In the genomic region with DNA sequence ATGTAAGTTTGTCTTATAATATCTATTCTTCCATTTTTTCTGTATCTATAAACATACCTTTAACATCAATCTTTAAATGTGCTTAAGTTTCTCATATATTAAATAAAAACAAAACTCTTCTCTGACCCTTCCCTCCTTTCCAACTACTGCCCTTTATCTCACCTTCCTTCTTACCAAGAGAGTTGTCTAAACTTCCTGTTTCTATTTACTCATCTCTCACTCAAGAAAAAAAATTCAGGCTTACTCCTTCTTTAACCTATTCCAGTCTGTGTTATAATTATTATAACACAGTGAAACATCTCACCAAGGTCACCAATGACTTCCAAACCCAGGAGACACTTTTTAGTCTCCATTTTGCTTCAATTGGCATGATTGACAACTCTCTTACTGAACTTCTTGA, we compare ENCODE assay signal across 31 cellular contexts.
"Had no signal": no experiment of that assay in that cellular context is flagged by ENCODE, and none has a peak within 500 bp of the region (broad histone marks: within the 10 kb centered on the region; RNA-seq: fewer than 3 reads in every experiment).

No MANE protein-coding gene starts in this region.

- H3K4me1 Mint-ChIP-seq: activated CD4-positive, alpha-beta T cell treated with anti-CD3 and anti-CD28 coated beads for 36 hours; activated CD4-positive, alpha-beta T cell treated with anti-CD3 and anti-CD28 coated beads, Interleukin-2, amount 10 ng/mL, durations not matched to agents 7 days and 5 days had no signal

- DNase-seq: activated CD4-positive, alpha-beta T cell treated with anti-CD3 and anti-CD28 coated beads for 36 hours; activated CD4-positive, alpha-beta T cell treated with anti-CD3 and anti-CD28 coated beads, Interleukin-2, amount 10 ng/mL, durations not matched to agents 7 days and 5 days; activated CD4-positive, alpha-beta T cell treated with anti-CD3 and anti-CD28 coated beads, Interleukin-2, amount 50 U/mL, for 48 hours; activated CD8-positive, alpha-beta T cell treated with anti-CD3 and anti-CD28 coated beads, Interleukin-2, amount 10 ng/mL, durations not matched to agents 7 days and 5 days; activated gamma-delta T cell treated with Interleukin-2 at 50 U/mL for 16 hours; activated naive CD4-positive, alpha-beta T cell treated with anti-CD3 and anti-CD28 coated beads for 36 hours; activated T-cell treated with anti-CD3 and anti-CD28 coated beads, Interleukin-2, amount 50 U/mL, for 24 hours; adrenal gland; body of pancreas; MM.1S; NCI-H1048; NCI-H1105 treated with DMSO at 0.1 percent for 48 hours; NCI-H1436; NCI-H1694; NCI-H2029; NCI-H510A; NCI-H526; NCI-H748 treated with DMSO at 0.1 percent for 48 hours; PC-3; Peyer's patch; RPMI8226; SHP77 treated with DMSO at 0.1 percent for 48 hours; SK-N-SH; T1000 had no signal

- H3K4me1 ChIP-seq: adrenal gland, body of pancreas, breast epithelium, Peyer's patch had no signal

- H3K27me3 Mint-ChIP-seq: activated CD4-positive, alpha-beta T cell treated with anti-CD3 and anti-CD28 coated beads for 36 hours; activated CD4-positive, alpha-beta T cell treated with anti-CD3 and anti-CD28 coated beads, Interleukin-2, amount 10 ng/mL, durations not matched to agents 7 days and 5 days; activated T-cell treated with anti-CD3 and anti-CD28 coated beads, Interleukin-2, amount 50 U/mL, for 24 hours had no signal

- ATAC-seq: activated CD4-positive, alpha-beta T cell treated with anti-CD3 and anti-CD28 coated beads for 36 hours; activated CD4-positive, CD25-positive, alpha-beta regulatory T cell treated with anti-CD3 and anti-CD28 coated beads, Interleukin-2, amount 50 U/mL, for 24 hours; activated CD8-positive, alpha-beta T cell treated with anti-CD3 and anti-CD28 coated beads, Interleukin-2, amount 10 ng/mL, durations not matched to agents 7 days and 5 days; activated naive CD4-positive, alpha-beta T cell treated with anti-CD3 and anti-CD28 coated beads, Interleukin-2, amount 50 U/mL, for 72 hours; body of pancreas; PC-3; WTC11 had no signal

- H3K36me3 ChIP-seq: adrenal gland, breast epithelium, Peyer's patch, SJSA1 had no signal

- H3K27me3 ChIP-seq: adrenal gland, body of pancreas, breast epithelium, Peyer's patch, SJSA1 had no signal

- H3K27ac Mint-ChIP-seq: activated CD4-positive, alpha-beta T cell treated with anti-CD3 and anti-CD28 coated beads for 36 hours; activated CD4-positive, alpha-beta T cell treated with anti-CD3 and anti-CD28 coated beads, Interleukin-2, amount 10 ng/mL, durations not matched to agents 7 days and 5 days; activated CD8-positive, alpha-beta T cell treated with anti-CD3 and anti-CD28 coated beads, Interleukin-2, amount 10 ng/mL, durations not matched to agents 7 days and 5 days; activated naive CD4-positive, alpha-beta T cell treated with anti-CD3 and anti-CD28 coated beads for 36 hours; activated naive CD4-positive, alpha-beta T cell treated with anti-CD3 and anti-CD28 coated beads, Interleukin-2, amount 50 U/mL, for 72 hours; activated T-cell treated with anti-CD3 and anti-CD28 coated beads, Interleukin-2, amount 50 U/mL, for 24 hours; activated T-helper 1 cell treated with anti-CD3 and anti-CD28 coated beads, Interleukin-12 subunit alpha, Interleukin-12 subunit beta, Interleukin-2, Interleukin-4 antibody, amounts not matched to agents 30 ng/mL and 10 ng/mL and 1 ng/mL, durations not matched to agents 14 hours and 24 hours and 36 hours; WTC11 had no signal

- H3K9me3 ChIP-seq: body of pancreas, breast epithelium, Peyer's patch, SJSA1 had no signal

- H3K4me3 ChIP-seq: adrenal gland, body of pancreas, breast epithelium, coronary artery, Peyer's patch, SJSA1 had no signal

- H3K36me3 Mint-ChIP-seq: activated naive CD4-positive, alpha-beta T cell treated with anti-CD3 and anti-CD28 coated beads, Interleukin-2, amount 50 U/mL, for 72 hours had no signal

- H3K27ac ChIP-seq: adrenal gland, body of pancreas, breast epithelium, coronary artery, Peyer's patch, SJSA1 had no signal

- H3K4me3 Mint-ChIP-seq: activated CD4-positive, alpha-beta T cell treated with anti-CD3 and anti-CD28 coated beads for 36 hours; activated CD4-positive, alpha-beta T cell treated with anti-CD3 and anti-CD28 coated beads, Interleukin-2, amount 10 ng/mL, durations not matched to agents 7 days and 5 days; activated CD8-positive, alpha-beta T cell treated with anti-CD3 and anti-CD28 coated beads, Interleukin-2, amount 10 ng/mL, durations not matched to agents 7 days and 5 days; activated naive CD4-positive, alpha-beta T cell treated with anti-CD3 and anti-CD28 coated beads for 36 hours; activated T-cell treated with anti-CD3 and anti-CD28 coated beads, Interleukin-2, amount 50 U/mL, for 24 hours; activated T-helper 1 cell treated with anti-CD3 and anti-CD28 coated beads, Interleukin-12 subunit alpha, Interleukin-12 subunit beta, Interleukin-2, Interleukin-4 antibody, amounts not matched to agents 30 ng/mL and 10 ng/mL and 1 ng/mL, durations not matched to agents 14 hours and 24 hours and 36 hours; WTC11 had no signal

- H3K9me3 Mint-ChIP-seq: activated CD4-positive, alpha-beta T cell treated with anti-CD3 and anti-CD28 coated beads, Interleukin-2, amount 10 ng/mL, durations not matched to agents 7 days and 5 days; activated T-helper 1 cell treated with anti-CD3 and anti-CD28 coated beads, Interleukin-12 subunit alpha, Interleukin-12 subunit beta, Interleukin-2, Interleukin-4 antibody, amounts not matched to agents 30 ng/mL and 10 ng/mL and 1 ng/mL, durations not matched to agents 14 hours and 24 hours and 36 hours had no signal
